11 cellular contexts compared by ENCODE assay signal in genomic region chr1:203406446-203407045, GRCh38. TPM values are rescaled to one million over a fixed set of nuclear protein-coding genes. Genes with fewer than 3 reads are reported as not detected.
DNase-seq lines count a peak whose midpoint lies in the region; ATAC-seq and TF ChIP-seq lines count a peak whose summit lies in the region.
"Had no signal": no experiment of that assay in that cellular context is flagged by ENCODE, and none has a peak within 500 bp of the region (broad histone marks: within the 10 kb centered on the region; RNA-seq: fewer than 3 reads in every experiment).

No MANE protein-coding gene starts in this region.

- H3K79me2 ChIP-seq in hepatocyte: no peaks in the 10 kb centered on the region

- H3K4me1 Mint-ChIP-seq in dendritic cell treated with granulocyte-macrophage colony-stimulating factor and Interleukin-4, amounts not matched to agents 40 ng/mL and 50 ng/mL, for 4 days (ENCODE audit: low read depth): peaks cover 79% of the 10 kb centered on the region
- peaks cover 56% of the 10 kb centered on the region for H3K4me1 Mint-ChIP-seq in HFFc6 (ENCODE audit: low read depth)

- H3K9ac ChIP-seq in rectal smooth muscle tissue (ENCODE audit: low read length): no peak overlapping the region

- no peaks in the 10 kb centered on the region for H3K27me3 Mint-ChIP-seq in dendritic cell treated with granulocyte-macrophage colony-stimulating factor and Interleukin-4, amounts not matched to agents 40 ng/mL and 50 ng/mL, for 4 days
- peaks cover 4% of the 10 kb centered on the region for H3K27me3 Mint-ChIP-seq in HFFc6 (ENCODE audit: insufficient read depth)

- H3K4me3 ChIP-seq in hepatocyte (no peak overlapping the region), rectal smooth muscle tissue (ENCODE audit: low read length) (no peak overlapping the region)

- H3K27ac Mint-ChIP-seq in dendritic cell treated with granulocyte-macrophage colony-stimulating factor and Interleukin-4, amounts not matched to agents 40 ng/mL and 50 ng/mL, for 4 days: peak overlapping the region; percentile 15
- H3K27ac Mint-ChIP-seq in HFFc6: no peak overlapping the region
- H3K27ac Mint-ChIP-seq: activated B cell treated with CpG ODN at 0.5 μM for 24 hours had no signal

- H3K4me1 ChIP-seq in hepatocyte (ENCODE audit: insufficient read depth): peaks cover 14% of the 10 kb centered on the region
- peaks cover 51% of the 10 kb centered on the region for H3K4me1 ChIP-seq in rectal smooth muscle tissue (ENCODE audit: control insufficient read depth, insufficient read depth, low read length)

- 56% methylated on average over 7 of the region's 7 CpGs for WGBS in hepatocyte (ENCODE audit: low lambda C conversion rate, missing lambda C conversion rate)

- no peak overlapping the region for H3K4me2 ChIP-seq in hepatocyte

- no peaks in the 10 kb centered on the region for H3K9me3 Mint-ChIP-seq in dendritic cell treated with granulocyte-macrophage colony-stimulating factor and Interleukin-4, amounts not matched to agents 40 ng/mL and 50 ng/mL, for 4 days
- H3K9me3 Mint-ChIP-seq in HFFc6: no peaks in the 10 kb centered on the region

- H3K27ac ChIP-seq in hepatocyte (peak overlapping the region; percentile 60), rectal smooth muscle tissue (ENCODE audit: low read depth, low read length) (peak overlapping the region; percentile 87)

- no peaks in the 10 kb centered on the region for H4K20me1 ChIP-seq in hepatocyte (ENCODE audit: insufficient read depth, poor library complexity, severe bottlenecking)

- no peaks in the 10 kb centered on the region for H3K36me3 ChIP-seq in hepatocyte (replicated peaks; ENCODE audit: insufficient read depth, low read depth)
- no peaks in the 10 kb centered on the region for H3K36me3 ChIP-seq in rectal smooth muscle tissue (ENCODE audit: control insufficient read depth, insufficient read depth, low read length)

- no peaks in the 10 kb centered on the region for H3K36me3 Mint-ChIP-seq in dendritic cell treated with granulocyte-macrophage colony-stimulating factor and Interleukin-4, amounts not matched to agents 40 ng/mL and 50 ng/mL, for 4 days (ENCODE audit: low read depth)
- no peaks in the 10 kb centered on the region for H3K36me3 Mint-ChIP-seq in HFFc6 (ENCODE audit: low read depth)

- H3K9me2 ChIP-seq in hepatocyte (replicated peaks; ENCODE audit: insufficient read depth): no peaks in the 10 kb centered on the region

- intact Hi-C loops in dendritic cell treated with granulocyte-macrophage colony-stimulating factor and Interleukin-4, amounts not matched to agents 40 ng/mL and 50 ng/mL, for 4 days (cut with micrococcal nuclease): no loop called here

- no peaks in the 10 kb centered on the region for H3K9me3 ChIP-seq in hepatocyte (ENCODE audit: low read depth)

- DNase-seq in AG08395 (ENCODE audit: low spot score) (peak; percentile 54), hepatocyte (ENCODE audit: low spot score) (no peak), HFFc6 (no peak), glomerular visceral epithelial cell (ENCODE audit: extremely low spot score) (no peak), GM10266 (ENCODE audit: extremely low spot score) (no peak)
- DNase-seq: activated B cell treated with CpG ODN at 0.5 μM for 24 hours; amniotic stem cell; effector memory CD4-positive, alpha-beta T cell had no signal

- H3K4me3 Mint-ChIP-seq in dendritic cell treated with granulocyte-macrophage colony-stimulating factor and Interleukin-4, amounts not matched to agents 40 ng/mL and 50 ng/mL, for 4 days: no peak overlapping the region
- H3K4me3 Mint-ChIP-seq in HFFc6: no peak overlapping the region
- H3K4me3 Mint-ChIP-seq: activated B cell treated with CpG ODN at 0.5 μM for 24 hours had no signal

- H2AFZ ChIP-seq in hepatocyte: no peak overlapping the region

- H3K27me3 ChIP-seq in hepatocyte: no peaks in the 10 kb centered on the region
- H3K27me3 ChIP-seq in rectal smooth muscle tissue (ENCODE audit: control insufficient read depth, insufficient read depth, low read length): no peaks in the 10 kb centered on the region

- ATAC-seq in HG02642 (IDR thresholded peaks at IDR 0.05; ENCODE audit: poor library complexity, unreplicated experiment): no peak

- TF ChIP-seq CTCF in hepatocyte (IDR thresholded peaks at IDR 0.05; ENCODE audit: poor library complexity) (no peak), HFFc6 (IDR thresholded peaks at IDR 0.05) (no peak), GM10266 (IDR thresholded peaks at IDR 0.05; ENCODE audit: control insufficient read depth, insufficient read depth, low read depth, missing control alignments) (no peak)

RNA-seq across cellular contexts. Expression of gene FMOD, which starts 55.6 kb away (rescaled TPM):
- total RNA-seq in hepatocyte: 118 and 132 TPM in 2 replicates
- 125 and 161 TPM in 2 replicates for polyA plus RNA-seq in hepatocyte
- total RNA-seq in HFFc6 (2021; fragmentation: NEBNext Ultra II Directional; extraction: Animal tissue kit (Norgen Biotek cat#: 25700)): under 1 TPM; 0.19 to 0.66 (median 0.34) TPM
- total RNA-seq: activated B cell treated with CpG ODN at 0.5 μM for 24 hours had no signal

Comparison
In these comparisons a context has a peak if more than half of its experiments do, and no peak if none do; other contexts are left out.
1. RNA of gene FMOD, which starts 55.6 kb away (total RNA-seq): 118 to 132 TPM in hepatocyte; 0.19 to 0.66 TPM in HFFc6; every median in the first group is over 10 times any median in the second.